Comparison of ENCODE assay signal across 22 cellular contexts in the genomic region with DNA sequence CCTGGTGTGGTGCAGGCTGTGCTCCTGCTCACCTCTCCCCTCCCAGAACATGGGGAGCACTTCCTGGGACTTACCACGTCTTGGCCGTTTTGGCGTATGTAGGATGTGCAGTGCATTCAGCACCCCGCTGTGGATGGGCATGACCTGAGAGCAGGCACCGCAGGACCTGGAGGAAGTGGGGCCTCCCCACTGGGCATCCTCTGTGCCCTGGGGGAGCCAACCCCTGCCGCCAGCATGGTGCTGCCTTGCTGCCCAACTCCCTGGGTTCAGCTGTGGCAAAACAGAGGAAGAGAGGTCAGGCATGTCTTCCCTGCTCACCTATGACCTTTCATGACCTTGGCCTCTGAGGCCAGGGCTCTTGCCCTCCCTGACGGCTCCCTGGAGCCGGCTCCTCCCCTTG.
"Had no signal": no experiment of that assay in that cellular context is flagged by ENCODE, and none has a peak within 500 bp of the region (broad histone marks: within the 10 kb centered on the region; RNA-seq: fewer than 3 reads in every experiment).

No MANE protein-coding gene starts in this region.

- H3K36me3 Mint-ChIP-seq: activated naive CD4-positive, alpha-beta T cell treated with anti-CD3 and anti-CD28 coated beads, Interleukin-2, amount 50 U/mL, for 24 hours had no signal

- H3K27ac Mint-ChIP-seq: activated CD4-positive, alpha-beta T cell treated with anti-CD3 and anti-CD28 coated beads, Interleukin-2, amount 10 ng/mL, durations not matched to agents 24 days and 14 days; activated CD8-positive, alpha-beta T cell treated with anti-CD3 and anti-CD28 coated beads, Interleukin-2, amount 10 ng/mL, durations not matched to agents 7 days and 5 days; activated naive CD4-positive, alpha-beta T cell treated with anti-CD3 and anti-CD28 coated beads, Interleukin-2, amount 50 U/mL, for 24 hours had no signal

- H3K27me3 ChIP-seq: heart left ventricle had no signal

- DNase-seq: activated CD4-positive, alpha-beta T cell treated with anti-CD3 and anti-CD28 coated beads, Interleukin-2, amount 10 ng/mL, durations not matched to agents 24 days and 14 days; activated CD4-positive, CD25-positive, alpha-beta regulatory T cell; activated CD8-positive, alpha-beta memory T cell treated with anti-CD3 and anti-CD28 coated beads, Interleukin-2, amount 50 U/mL, for 4 hours; activated CD8-positive, alpha-beta T cell treated with anti-CD3 and anti-CD28 coated beads, Interleukin-2, amount 10 ng/mL, durations not matched to agents 7 days and 5 days; activated effector memory CD4-positive, alpha-beta T cell treated with anti-CD3 and anti-CD28 coated beads, Interleukin-2, amount 50 U/mL, for 16 hours; activated T-cell treated with anti-CD3 and anti-CD28 coated beads, Interleukin-2, amount 50 U/mL, for 48 hours; amygdala; central memory CD4-positive, alpha-beta T cell; effector CD8-positive, alpha-beta T cell; heart left ventricle; left colon; stimulated activated CD4-positive, alpha-beta T cell treated with anti-CD3 and anti-CD28 coated beads, Interleukin-4, amount 100 ng/mL, for 24 hours; stimulated activated naive CD8-positive, alpha-beta T cell treated with anti-CD3 and anti-CD28 coated beads, Interleukin-15, amount 100 ng/mL, for 72 hours; SW 1271 had no signal

- H3K4me3 Mint-ChIP-seq: activated CD4-positive, alpha-beta T cell treated with anti-CD3 and anti-CD28 coated beads, Interleukin-2, amount 10 ng/mL, durations not matched to agents 24 days and 14 days; activated CD8-positive, alpha-beta T cell treated with anti-CD3 and anti-CD28 coated beads, Interleukin-2, amount 10 ng/mL, durations not matched to agents 7 days and 5 days; activated naive CD4-positive, alpha-beta T cell treated with anti-CD3 and anti-CD28 coated beads, Interleukin-2, amount 50 U/mL, for 24 hours; brain; stimulated activated naive CD8-positive, alpha-beta T cell treated with anti-CD3 and anti-CD28 coated beads, Interleukin-15, amount 100 ng/mL, for 72 hours had no signal

- H3K9me3 ChIP-seq: heart left ventricle had no signal

- H3K27ac ChIP-seq: epithelial cell of prostate, heart left ventricle, skin epidermis had no signal

- ATAC-seq: activated CD8-positive, alpha-beta T cell treated with anti-CD3 and anti-CD28 coated beads, Interleukin-2, amount 10 ng/mL, durations not matched to agents 7 days and 5 days; left colon; stimulated activated naive CD8-positive, alpha-beta T cell treated with anti-CD3 and anti-CD28 coated beads, Interleukin-15, amount 100 ng/mL, for 72 hours had no signal

- FAIRE-seq: frontal cortex, TTC549, urothelium cell line had no signal

- H3K4me3 ChIP-seq: heart left ventricle, lung, skin epidermis had no signal

- H3K9me3 Mint-ChIP-seq: activated CD4-positive, alpha-beta T cell treated with anti-CD3 and anti-CD28 coated beads, Interleukin-2, amount 10 ng/mL, durations not matched to agents 24 days and 14 days; activated naive CD4-positive, alpha-beta T cell treated with anti-CD3 and anti-CD28 coated beads, Interleukin-2, amount 50 U/mL, for 24 hours; brain; stimulated activated naive CD8-positive, alpha-beta T cell treated with anti-CD3 and anti-CD28 coated beads, Interleukin-15, amount 100 ng/mL, for 72 hours had no signal
